ENCODE assay signal across 30 cellular contexts in the genomic region with DNA sequence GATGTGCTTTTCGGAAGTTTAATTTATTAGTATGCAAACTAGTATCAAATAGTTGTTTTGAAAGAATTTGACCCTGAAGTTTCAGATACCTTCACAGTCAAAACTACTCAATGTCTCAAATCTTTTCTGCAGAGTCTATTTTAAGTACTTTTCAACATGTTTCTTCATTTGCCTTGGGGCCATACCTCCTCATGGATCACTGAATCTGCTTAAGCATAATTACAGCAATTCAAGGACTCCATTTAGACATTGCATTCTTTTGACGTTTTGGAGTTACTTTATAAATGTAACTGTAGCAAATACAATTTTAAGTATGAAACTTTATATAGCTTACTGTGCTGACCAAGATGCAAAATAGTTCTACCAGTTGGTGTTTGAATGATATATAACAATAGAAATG. TPM values are rescaled to one million over a fixed set of nuclear protein-coding genes. Genes with fewer than 3 reads are reported as not detected.
DNase-seq lines count a peak whose midpoint lies in the region; ATAC-seq and TF ChIP-seq lines count a peak whose summit lies in the region.
"Had no signal": no experiment of that assay in that cellular context is flagged by ENCODE, and none has a peak within 500 bp of the region (broad histone marks: within the 10 kb centered on the region; RNA-seq: fewer than 3 reads in every experiment).

No MANE protein-coding gene starts in this region.

- H3K27ac Mint-ChIP-seq in mesothelial cell of epicardium: peak overlapping the region; percentile 1
- no peak overlapping the region for H3K27ac Mint-ChIP-seq in CD8-positive, alpha-beta memory T cell
- H3K27ac Mint-ChIP-seq: activated CD4-positive, alpha-beta T cell treated with anti-CD3 and anti-CD28 coated beads for 36 hours; activated CD8-positive, alpha-beta T cell treated with anti-CD3 and anti-CD28 coated beads for 36 hours; activated naive CD4-positive, alpha-beta T cell treated with anti-CD3 and anti-CD28 coated beads for 36 hours; brain; CD4-positive, CD25-positive, alpha-beta regulatory T cell; naive thymus-derived CD8-positive, alpha-beta T cell; stimulated activated naive B cell treated with anti-CD40 and anti-IgM and Interleukin-4, amounts not matched to agents 10 μg/mL and 1 μg/mL and 100 μg/mL, for 72 hours had no signal

- H3K9me3 ChIP-seq in SK-N-MC (ENCODE audit: low read depth, low read length): no peaks in the 10 kb centered on the region
- H3K9me3 ChIP-seq in CD8-positive, alpha-beta memory T cell (ENCODE audit: low read length): no peaks in the 10 kb centered on the region
- H3K9me3 ChIP-seq: adrenal gland, psoas muscle had no signal

- no peak overlapping the region for H3K4me3 Mint-ChIP-seq in mesothelial cell of epicardium
- no peak overlapping the region for H3K4me3 Mint-ChIP-seq in CD8-positive, alpha-beta memory T cell
- H3K4me3 Mint-ChIP-seq: activated CD4-positive, alpha-beta T cell treated with anti-CD3 and anti-CD28 coated beads for 36 hours; activated CD8-positive, alpha-beta T cell treated with anti-CD3 and anti-CD28 coated beads for 36 hours; activated naive CD4-positive, alpha-beta T cell treated with anti-CD3 and anti-CD28 coated beads for 36 hours; CD4-positive, CD25-positive, alpha-beta regulatory T cell; naive thymus-derived CD8-positive, alpha-beta T cell; stimulated activated naive B cell treated with anti-CD40 and anti-IgM and Interleukin-4, amounts not matched to agents 10 μg/mL and 1 μg/mL and 100 μg/mL, for 72 hours had no signal

- no peaks in the 10 kb centered on the region for H3K4me1 ChIP-seq in CD8-positive, alpha-beta memory T cell (ENCODE audit: insufficient read depth, low read length)
- H3K4me1 ChIP-seq: adrenal gland had no signal

- H3K36me3 Mint-ChIP-seq in mesothelial cell of epicardium: no peaks in the 10 kb centered on the region
- no peaks in the 10 kb centered on the region for H3K36me3 Mint-ChIP-seq in CD8-positive, alpha-beta memory T cell
- H3K36me3 Mint-ChIP-seq: brain; CD4-positive, CD25-positive, alpha-beta regulatory T cell; naive thymus-derived CD8-positive, alpha-beta T cell; stimulated activated naive B cell treated with anti-CD40 and anti-IgM and Interleukin-4, amounts not matched to agents 10 μg/mL and 1 μg/mL and 100 μg/mL, for 72 hours had no signal

- peaks cover 25% of the 10 kb centered on the region for H3K4me1 Mint-ChIP-seq in mesothelial cell of epicardium
- H3K4me1 Mint-ChIP-seq in CD8-positive, alpha-beta memory T cell: no peaks in the 10 kb centered on the region
- H3K4me1 Mint-ChIP-seq: activated CD4-positive, alpha-beta T cell treated with anti-CD3 and anti-CD28 coated beads for 36 hours; CD4-positive, CD25-positive, alpha-beta regulatory T cell; naive thymus-derived CD8-positive, alpha-beta T cell; stimulated activated naive B cell treated with anti-CD40 and anti-IgM and Interleukin-4, amounts not matched to agents 10 μg/mL and 1 μg/mL and 100 μg/mL, for 72 hours had no signal

- TF ChIP-seq CTCF in AG09319 (IDR thresholded peaks at IDR 0.05; ENCODE audit: low read depth, low read length) (no peak), mesothelial cell of epicardium (IDR thresholded peaks at IDR 0.05; ENCODE audit: unreplicated experiment) (no peak)

- H3K27ac ChIP-seq in SK-N-MC: peak overlapping the region; percentile 61
- H3K27ac ChIP-seq in CD8-positive, alpha-beta memory T cell (ENCODE audit: low read depth, low read length): no peak overlapping the region
- H3K27ac ChIP-seq: adrenal gland, epithelial cell of prostate, HL-60, PC-9, skin epidermis had no signal

- no peak overlapping the region for H3K9ac ChIP-seq in SK-N-MC (ENCODE audit: insufficient read length)

- H3K27me3 Mint-ChIP-seq in mesothelial cell of epicardium (ENCODE audit: low read depth): no peaks in the 10 kb centered on the region
- peaks cover 6 to 37% of the 10 kb centered on the region in 2 donors for H3K27me3 Mint-ChIP-seq in CD8-positive, alpha-beta memory T cell
- H3K27me3 Mint-ChIP-seq: activated CD4-positive, alpha-beta T cell treated with anti-CD3 and anti-CD28 coated beads for 36 hours; activated CD8-positive, alpha-beta T cell treated with anti-CD3 and anti-CD28 coated beads for 36 hours; brain had no signal

- CTCF ChIA-PET in CD8-positive, alpha-beta memory T cell (lab: Charles Lee): no interaction called here

- POLR2A ChIA-PET in CD8-positive, alpha-beta memory T cell (lab: Charles Lee): no interaction called here

- H3K27me3 ChIP-seq in CD8-positive, alpha-beta memory T cell (ENCODE audit: insufficient read depth, low read length, poor library complexity, severe bottlenecking): no peaks in the 10 kb centered on the region
- H3K27me3 ChIP-seq: adrenal gland had no signal

- no peaks in the 10 kb centered on the region for H3K36me3 ChIP-seq in SK-N-MC (ENCODE audit: insufficient read depth, low read length)
- H3K36me3 ChIP-seq in CD8-positive, alpha-beta memory T cell (ENCODE audit: insufficient read depth, low read length): no peaks in the 10 kb centered on the region
- H3K36me3 ChIP-seq: adrenal gland had no signal

- peak; percentile 67 for DNase-seq in AG09319 (ENCODE audit: extremely low read depth, low read depth)
- DNase-seq in EL: peak; percentile 23
- peak; percentile 91 for DNase-seq in SK-N-MC (ENCODE audit: low read depth, low spot score)
- no peak for DNase-seq in mesothelial cell of epicardium (ENCODE audit: low spot score in 2 of 2, unreplicated experiment in 2 of 2)
- DNase-seq in stimulated activated naive CD4-positive, alpha-beta T cell (lab: John Stamatoyannopoulos, UW): no peak
- DNase-seq in CD8-positive, alpha-beta memory T cell: no peak
- DNase-seq: activated CD4-positive, alpha-beta T cell treated with anti-CD3 and anti-CD28 coated beads for 36 hours; activated CD8-positive, alpha-beta memory T cell treated with anti-CD3 and anti-CD28 coated beads, Interleukin-2, amount 50 U/mL, for 48 hours; activated CD8-positive, alpha-beta T cell treated with anti-CD3 and anti-CD28 coated beads for 36 hours; activated naive CD4-positive, alpha-beta T cell treated with anti-CD3 and anti-CD28 coated beads for 36 hours; adrenal gland; CD4-positive, CD25-positive, alpha-beta regulatory T cell; glutamatergic neuron; islet precursor cell; KG1; naive thymus-derived CD8-positive, alpha-beta T cell; NCI-H1417 treated with DMSO at 0.1 percent for 48 hours; NCI-H2029 treated with DMSO at 0.1 percent for 48 hours; nucleus accumbens; PC-9; psoas muscle; SHP77; stimulated activated naive B cell treated with anti-CD40 and anti-IgM and Interleukin-4, amounts not matched to agents 10 μg/mL and 1 μg/mL and 100 μg/mL, for 72 hours; SW 1271 had no signal

- ATAC-seq in GM18870 (IDR thresholded peaks at IDR 0.05; ENCODE audit: unreplicated experiment) (no peak), HG02759 (IDR thresholded peaks at IDR 0.05; ENCODE audit: unreplicated experiment) (no peak)
- ATAC-seq: activated CD4-positive, alpha-beta T cell treated with anti-CD3 and anti-CD28 coated beads for 36 hours; activated CD8-positive, alpha-beta T cell treated with anti-CD3 and anti-CD28 coated beads for 36 hours; naive thymus-derived CD8-positive, alpha-beta T cell; stimulated activated naive B cell treated with anti-CD40 and anti-IgM and Interleukin-4, amounts not matched to agents 10 μg/mL and 1 μg/mL and 100 μg/mL, for 72 hours had no signal

- no peaks in the 10 kb centered on the region for H3K9me3 Mint-ChIP-seq in mesothelial cell of epicardium
- H3K9me3 Mint-ChIP-seq in CD8-positive, alpha-beta memory T cell: no peaks in the 10 kb centered on the region
- H3K9me3 Mint-ChIP-seq: activated CD8-positive, alpha-beta T cell treated with anti-CD3 and anti-CD28 coated beads for 36 hours; activated naive CD4-positive, alpha-beta T cell treated with anti-CD3 and anti-CD28 coated beads for 36 hours; brain; CD4-positive, CD25-positive, alpha-beta regulatory T cell; naive thymus-derived CD8-positive, alpha-beta T cell; stimulated activated naive B cell treated with anti-CD40 and anti-IgM and Interleukin-4, amounts not matched to agents 10 μg/mL and 1 μg/mL and 100 μg/mL, for 72 hours had no signal

- H3K4me3 ChIP-seq in SK-N-MC: peak overlapping the region; percentile 11
- no peak overlapping the region for H3K4me3 ChIP-seq in CD8-positive, alpha-beta memory T cell (ENCODE audit: low read length)
- H3K4me3 ChIP-seq: adrenal gland, PC-9, psoas muscle, skin epidermis had no signal

RNA-seq across cellular contexts. Expression of a gene that starts 25.5 kb away (rescaled TPM):
- total RNA-seq in mesothelial cell of epicardium: 150 to 158 TPM (median 153 TPM) in 3 replicates
- under 1 TPM; 0.35 to 0.47 TPM for total RNA-seq in CD8-positive, alpha-beta memory T cell
- polyA plus RNA-seq in CD8-positive, alpha-beta memory T cell: 0.97 TPM

RNA-seq across cellular contexts. Expression of a gene that starts 42.1 kb away (rescaled TPM):
- total RNA-seq in mesothelial cell of epicardium: 11.4 to 12.0 TPM (median 11.7 TPM) in 3 replicates
- 1 to 10 TPM; 5.0 to 8.1 TPM for total RNA-seq in CD8-positive, alpha-beta memory T cell
- 19.0 TPM for polyA plus RNA-seq in CD8-positive, alpha-beta memory T cell

Comparison
In these comparisons a context has a peak if more than half of its experiments do, and no peak if none do; other contexts are left out.
1. DNase-seq: peak in AG09319 (single experiment), EL (single experiment) and SK-N-MC (single experiment); none in mesothelial cell of epicardium (0 of 2), stimulated activated naive CD4-positive, alpha-beta T cell (0 of 6) and CD8-positive, alpha-beta memory T cell (0 of 5).
2. RNA of a gene that starts 25.5 kb away (total RNA-seq): 150 to 158 TPM in mesothelial cell of epicardium; 0.35 to 0.47 TPM in CD8-positive, alpha-beta memory T cell; every median in the first group is over 100 times any median in the second.